8 cellular contexts compared by ENCODE assay signal in genomic region chr22:29765905-29766631, GRCh38. TPM values are rescaled to one million over a fixed set of nuclear protein-coding genes. Genes with fewer than 3 reads are reported as not detected.
DNase-seq lines count a peak whose midpoint lies in the region; ATAC-seq, FAIRE-seq and TF ChIP-seq lines count a peak whose summit lies in the region.

No MANE protein-coding gene starts in this region.

- H3K4me2 ChIP-seq in BLaER1 treated with 17β-estradiol and CSF1 and Interleukin-3, amounts not matched to agents 10 nM and 100 nM = peak overlapping the region; percentile 78 to 95 (median 92)
- H3K4me2 ChIP-seq in Karpas-422 (ENCODE audit: low read depth, low read length, poor library complexity, severe bottlenecking) = peak overlapping the region; percentile 85

- H3K4me1 Mint-ChIP-seq in activated naive CD4-positive, alpha-beta T cell treated with anti-CD3 and anti-CD28 coated beads for 36 hours (ENCODE audit: low read depth) = peaks cover 33% of the 10 kb centered on the region

- no peaks in the 10 kb centered on the region for H3K9me3 ChIP-seq in BLaER1 treated with 17β-estradiol and CSF1 and Interleukin-3, amounts not matched to agents 10 nM and 100 nM (replicated peaks in 1 of 11)
- no peaks in the 10 kb centered on the region for H3K9me3 ChIP-seq in Karpas-422 (ENCODE audit: low read length)
- no peaks in the 10 kb centered on the region for H3K9me3 ChIP-seq in iPS-18a (ENCODE audit: control insufficient read depth, low read depth, low read length)

- peak overlapping the region; percentile 77 to 93 (median 84) for H3K4me3 ChIP-seq in BLaER1 treated with 17β-estradiol and CSF1 and Interleukin-3, amounts not matched to agents 10 nM and 100 nM
- H3K4me3 ChIP-seq in Karpas-422 (ENCODE audit: low read length) = peak overlapping the region; percentile 88
- H3K4me3 ChIP-seq in iPS-18a (ENCODE audit: low read length) = peak overlapping the region; percentile 86

- H3K79me2 ChIP-seq in Karpas-422 (ENCODE audit: low read length) = peaks cover 26% of the 10 kb centered on the region

- H3K27ac Mint-ChIP-seq in activated naive CD4-positive, alpha-beta T cell treated with anti-CD3 and anti-CD28 coated beads for 36 hours = peak overlapping the region; percentile 91

- peak overlapping the region; percentile 96 for H3K4me3 Mint-ChIP-seq in activated naive CD4-positive, alpha-beta T cell treated with anti-CD3 and anti-CD28 coated beads for 36 hours

- H3K27me3 ChIP-seq in BLaER1 treated with 17β-estradiol and CSF1 and Interleukin-3, amounts not matched to agents 10 nM and 100 nM = no peaks in the 10 kb centered on the region
- H3K27me3 ChIP-seq in Karpas-422 (ENCODE audit: low read length) = no peaks in the 10 kb centered on the region
- no peaks in the 10 kb centered on the region for H3K27me3 ChIP-seq in iPS-18a (ENCODE audit: control insufficient read depth, insufficient read depth, low read length)

- ATAC-seq in GM19463 (IDR thresholded peaks at IDR 0.05; ENCODE audit: unreplicated experiment) = peak; percentile 11

- peak overlapping the region; percentile 84 to 94 (median 90) for H3K9ac ChIP-seq in BLaER1 treated with 17β-estradiol and CSF1 and Interleukin-3, amounts not matched to agents 10 nM and 100 nM
- H3K9ac ChIP-seq in Karpas-422 (ENCODE audit: low read length) = peak overlapping the region; percentile 83
- H3K9ac ChIP-seq in iPS-18a (ENCODE audit: low read length) = peak overlapping the region; percentile 79

- no peaks in the 10 kb centered on the region for H3K27me3 Mint-ChIP-seq in activated naive CD4-positive, alpha-beta T cell treated with anti-CD3 and anti-CD28 coated beads for 36 hours (ENCODE audit: low read depth)

- TF ChIP-seq POLR2A in GM12892 (IDR thresholded peaks at IDR 0.05; ENCODE audit: low read depth, low read length) = no peak

- intact Hi-C loops in activated naive CD4-positive, alpha-beta T cell treated with anti-CD3 and anti-CD28 coated beads for 36 hours (cut with micrococcal nuclease) = loop anchor here (5.0 kb wide), 2 partner anchors 321 to 501 kb away; partner anchors contain the start of gene OSM

- peaks cover 0 to 24% (median 0%) of the 10 kb centered on the region in 11 experiments; a peak in 4 of 22 replicates for H4K20me1 ChIP-seq in BLaER1 treated with 17β-estradiol and CSF1 and Interleukin-3, amounts not matched to agents 10 nM and 100 nM
- H4K20me1 ChIP-seq in Karpas-422 (ENCODE audit: insufficient read depth, low read depth, low read length) = no peaks in the 10 kb centered on the region

- no peaks in the 10 kb centered on the region for H3K9me2 ChIP-seq in Karpas-422 (replicated peaks; ENCODE audit: insufficient read depth, low read length)

- peak overlapping the region; percentile 92; the same call in 1 of the 2 replicates for H2AFZ ChIP-seq in Karpas-422 (ENCODE audit: low read length)

- H3K27ac ChIP-seq in BLaER1 treated with 17β-estradiol and CSF1 and Interleukin-3, amounts not matched to agents 10 nM and 100 nM = peak overlapping the region; percentile 84 to 96 (median 90)
- H3K27ac ChIP-seq in Karpas-422 (ENCODE audit: low read length) = no peak overlapping the region
- H3K27ac ChIP-seq in iPS-18a (ENCODE audit: low read length) = no peak overlapping the region

- no peak for FAIRE-seq in GM12892 (lab: Jason Lieb, UNC)

- DNase-seq in Karpas-422 (peak; percentile 54), GM12892 (ENCODE audit: insufficient read length) (no peak), retina (no peak)
- peak; percentile 50 for DNase-seq in activated naive CD4-positive, alpha-beta T cell treated with anti-CD3 and anti-CD28 coated beads for 36 hours
- peak; percentile 7 to 15 for DNase-seq in stimulated activated CD4-positive, alpha-beta T cell treated with anti-CD3 and anti-CD28 coated beads, Interleukin-2, amount 100 ng/mL, for 48 hours

- CTCF ChIA-PET in activated naive CD4-positive, alpha-beta T cell treated with anti-CD3 and anti-CD28 coated beads for 36 hours (lab: Charles Lee) = interaction anchor here (1.2 kb wide), 1 partner anchor 240 kb away, joined by 3 read pairs; no protein-coding TSS in a partner anchor

- peaks cover 35 to 49% (median 40%) of the 10 kb centered on the region in 10 experiments for H3K4me1 ChIP-seq in BLaER1 treated with 17β-estradiol and CSF1 and Interleukin-3, amounts not matched to agents 10 nM and 100 nM
- H3K4me1 ChIP-seq in Karpas-422 (ENCODE audit: low read length) (peaks cover 15% of the 10 kb centered on the region), iPS-18a (ENCODE audit: control insufficient read depth, low read depth, low read length) (peaks cover 4% of the 10 kb centered on the region)

- no peaks in the 10 kb centered on the region for H3K9me3 Mint-ChIP-seq in activated naive CD4-positive, alpha-beta T cell treated with anti-CD3 and anti-CD28 coated beads for 36 hours

- peaks cover 21% of the 10 kb centered on the region for H3K36me3 Mint-ChIP-seq in activated naive CD4-positive, alpha-beta T cell treated with anti-CD3 and anti-CD28 coated beads for 36 hours (ENCODE audit: low read depth)

- H3K36me3 ChIP-seq in BLaER1 treated with 17β-estradiol and CSF1 and Interleukin-3, amounts not matched to agents 10 nM and 100 nM = peaks cover 19 to 29% (median 23%) of the 10 kb centered on the region in 11 experiments
- H3K36me3 ChIP-seq in Karpas-422 (ENCODE audit: insufficient read depth, low read length) (peaks cover 8% of the 10 kb centered on the region), iPS-18a (ENCODE audit: control insufficient read depth, low read depth, low read length) (peaks cover 24% of the 10 kb centered on the region)

RNA-seq across cellular contexts. Expression of gene ZMAT5, which starts 0.7 kb away (rescaled TPM):
- 16.1 and 22.4 TPM in 2 replicates for total RNA-seq in Karpas-422 (2014; rRNA removed; shearing (Covaris generic); ENCODE audit: low replicate concordance)
- 10 to 100 TPM; 14.3 to 15.3 TPM for total RNA-seq in activated naive CD4-positive, alpha-beta T cell treated with anti-CD3 and anti-CD28 coated beads for 36 hours
- 14.7 TPM for polyA plus RNA-seq in GM12892 (2012; ENCODE audit: missing spikeins)

RNA-seq across cellular contexts. Expression of gene UQCR10, which starts 1.1 kb away (rescaled TPM):
- total RNA-seq in Karpas-422 (2014; rRNA removed; shearing (Covaris generic); ENCODE audit: low replicate concordance) = 53.9 and 74.1 TPM in 2 replicates
- total RNA-seq in activated naive CD4-positive, alpha-beta T cell treated with anti-CD3 and anti-CD28 coated beads for 36 hours = 100 to 1,000 TPM; 106 to 108 TPM
- polyA plus RNA-seq in GM12892 (2012; ENCODE audit: missing spikeins) = 154 TPM

RNA-seq across cellular contexts. Expression of gene CABP7, which starts 46.3 kb away (rescaled TPM):
- not detected in 2 replicates for total RNA-seq in Karpas-422 (2014; rRNA removed; shearing (Covaris generic); ENCODE audit: low replicate concordance)
- total RNA-seq in activated naive CD4-positive, alpha-beta T cell treated with anti-CD3 and anti-CD28 coated beads for 36 hours = under 1 TPM in 1 of 2 experiments, not detected in 1; 0.07 TPM
- polyA plus RNA-seq in GM12892 (2012; ENCODE audit: missing spikeins) = 0.08 TPM

Comparison
In these comparisons a context has a peak if more than half of its experiments do, and no peak if none do; other contexts are left out.
1. H3K27ac ChIP-seq: peak in BLaER1 treated with 17β-estradiol and CSF1 and Interleukin-3, amounts not matched to agents 10 nM and 100 nM (11 of 11); none in Karpas-422 (single experiment) and iPS-18a (single experiment).
2. DNase-seq: peak in Karpas-422 (single experiment), activated naive CD4-positive, alpha-beta T cell treated with anti-CD3 and anti-CD28 coated beads for 36 hours (single experiment) and stimulated activated CD4-positive, alpha-beta T cell treated with anti-CD3 and anti-CD28 coated beads, Interleukin-2, amount 100 ng/mL, for 48 hours (2 of 2); none in GM12892 (single experiment) and retina (single experiment).
3. Peak in every context shown above with its lines, with median percentiles within 50 percentile points of each other: H3K4me3 ChIP-seq and H3K9ac ChIP-seq.